In genomic region chr9:32877103-32877502, GRCh38 we compare ENCODE assay signal across 14 cellular contexts.
"Had no signal": no experiment of that assay in that cellular context is flagged by ENCODE, and none has a peak within 500 bp of the region (broad histone marks: within the 10 kb centered on the region; RNA-seq: fewer than 3 reads in every experiment).

No MANE protein-coding gene starts in this region.

- H3K27me3 Mint-ChIP-seq: activated CD4-positive, alpha-beta memory T cell treated with anti-CD3 and anti-CD28 coated beads, Interleukin-2, amount 10 ng/mL, durations not matched to agents 7 days and 5 days; type B pancreatic cell had no signal

- H3K36me3 ChIP-seq: prostate gland, suprapubic skin had no signal

- H3K36me3 Mint-ChIP-seq: natural killer cell, type B pancreatic cell had no signal

- H3K4me1 Mint-ChIP-seq: activated CD4-positive, alpha-beta memory T cell treated with anti-CD3 and anti-CD28 coated beads, Interleukin-2, amount 10 ng/mL, durations not matched to agents 7 days and 5 days had no signal

- H3K9me3 Mint-ChIP-seq: activated CD4-positive, alpha-beta memory T cell treated with anti-CD3 and anti-CD28 coated beads, Interleukin-2, amount 10 ng/mL, durations not matched to agents 7 days and 5 days; activated T-cell treated with anti-CD3 and anti-CD28 coated beads, Interleukin-2, amount 50 U/mL, for 72 hours; natural killer cell; type B pancreatic cell had no signal

- H3K4me3 ChIP-seq: mucosa of descending colon, prostate gland, suprapubic skin had no signal

- H3K27ac Mint-ChIP-seq: activated CD4-positive, alpha-beta memory T cell treated with anti-CD3 and anti-CD28 coated beads, Interleukin-2, amount 10 ng/mL, durations not matched to agents 7 days and 5 days; activated T-cell treated with anti-CD3 and anti-CD28 coated beads, Interleukin-2, amount 50 U/mL, for 72 hours; natural killer cell; type B pancreatic cell had no signal

- DNase-seq: activated CD4-positive, alpha-beta memory T cell treated with anti-CD3 and anti-CD28 coated beads, Interleukin-2, amount 10 ng/mL, durations not matched to agents 7 days and 5 days; activated CD8-positive, alpha-beta memory T cell treated with anti-CD3 and anti-CD28 coated beads, Interleukin-2, amount 50 U/mL, for 4 hours; activated naive CD4-positive, alpha-beta T cell; activated T-cell treated with anti-CD3 and anti-CD28 coated beads, Interleukin-2, amount 50 U/mL, for 72 hours; effector memory CD4-positive, alpha-beta T cell; left colon; mucosa of descending colon; natural killer cell; occipital lobe; stimulated activated CD4-positive, alpha-beta T cell treated with anti-CD3 and anti-CD28 coated beads, Interleukin-2, amount 100 ng/mL, for 48 hours; stimulated activated naive CD8-positive, alpha-beta T cell treated with anti-CD3 and anti-CD28 coated beads, Interleukin-15, Interleukin-2, amounts not matched to agents 100 U/mL and 50 U/mL, for 24 hours had no signal

- H3K27me3 ChIP-seq: suprapubic skin had no signal

- H3K4me3 Mint-ChIP-seq: activated CD4-positive, alpha-beta memory T cell treated with anti-CD3 and anti-CD28 coated beads, Interleukin-2, amount 10 ng/mL, durations not matched to agents 7 days and 5 days; activated T-cell treated with anti-CD3 and anti-CD28 coated beads, Interleukin-2, amount 50 U/mL, for 72 hours; natural killer cell; type B pancreatic cell had no signal
